Comparison of ENCODE assay signal across 34 cellular contexts in the genomic region with DNA sequence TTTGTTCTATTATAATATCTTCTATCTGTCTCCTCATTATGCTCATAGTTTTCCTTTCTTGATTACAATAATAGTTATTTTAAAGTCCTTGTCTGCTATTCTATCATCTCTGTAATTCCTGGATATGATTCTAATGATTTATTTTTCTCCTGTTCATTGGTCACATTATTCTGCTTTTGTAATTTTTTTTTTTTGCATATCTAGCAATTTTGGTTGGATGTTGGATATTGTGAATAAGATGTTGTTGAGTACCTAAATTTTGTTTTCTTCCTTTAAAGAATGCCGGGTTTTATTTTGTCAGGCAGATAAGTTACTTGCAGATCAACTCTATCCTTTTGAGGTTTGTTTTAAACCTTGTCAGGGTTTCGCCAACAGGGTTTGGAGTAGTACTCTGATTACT. TPM values are rescaled to one million over a fixed set of nuclear protein-coding genes. Genes with fewer than 3 reads are reported as not detected.
"Had no signal": no experiment of that assay in that cellular context is flagged by ENCODE, and none has a peak within 500 bp of the region (broad histone marks: within the 10 kb centered on the region; RNA-seq: fewer than 3 reads in every experiment).

No MANE protein-coding gene starts in this region.

- H3K4me3 ChIP-seq: adrenal gland, ascending aorta, body of pancreas, breast epithelium, cardiac muscle cell had no signal

- FAIRE-seq: astrocyte, bronchial epithelial cell had no signal

- H3K4me1 ChIP-seq: adrenal gland, ascending aorta, breast epithelium had no signal

- H3K27me3 ChIP-seq: adrenal gland, ascending aorta, body of pancreas, brain microvascular endothelial cell, breast epithelium, cardiac muscle cell had no signal

- H3K9me3 ChIP-seq: adrenal gland, ascending aorta, body of pancreas, breast epithelium had no signal

- ATAC-seq: activated naive CD4-positive, alpha-beta T cell treated with anti-CD3 and anti-CD28 coated beads, Interleukin-2, amount 50 U/mL, for 72 hours; activated naive CD8-positive, alpha-beta T cell treated with anti-CD3 and anti-CD28 coated beads, Interleukin-2, amount 50 U/mL, for 24 hours; activated T-cell treated with anti-CD3 and anti-CD28 coated beads, Interleukin-2, amount 50 U/mL, for 4 hours; activated T-cell treated with anti-CD3 and anti-CD28 coated beads, Interleukin-2, amount 50 U/mL, for 72 hours; activated T-helper 17 cell treated with anti-CD3 and anti-CD28 coated beads, Interleukin-2, amount 50 U/mL, for 72 hours; body of pancreas had no signal

- DNase-seq: activated effector memory CD4-positive, alpha-beta T cell treated with anti-CD3 and anti-CD28 coated beads, Interleukin-2, amount 50 U/mL, for 16 hours; activated effector memory CD4-positive, alpha-beta T cell treated with Interleukin-2 at 50 U/mL for 16 hours; activated gamma-delta T cell; activated gamma-delta T cell treated with Interleukin-2 at 50 U/mL for 16 hours; activated naive CD4-positive, alpha-beta T cell; activated naive CD4-positive, alpha-beta T cell treated with anti-CD3 and anti-CD28 coated beads for 36 hours; activated naive CD4-positive, alpha-beta T cell treated with anti-CD3 and anti-CD28 coated beads, Interleukin-2, amount 10 ng/mL, durations not matched to agents 7 days and 5 days; activated naive CD4-positive, alpha-beta T cell treated with anti-CD3 and anti-CD28 coated beads, Interleukin-2, amount 50 U/mL, for 16 hours; activated naive CD4-positive, alpha-beta T cell treated with Interleukin-2 at 50 U/mL for 16 hours; activated naive CD8-positive, alpha-beta T cell treated with anti-CD3 and anti-CD28 coated beads for 36 hours; activated naive CD8-positive, alpha-beta T cell treated with anti-CD3 and anti-CD28 coated beads, Interleukin-2, amount 10 ng/mL, durations not matched to agents 7 days and 5 days; activated naive CD8-positive, alpha-beta T cell treated with anti-CD3 and anti-CD28 coated beads, Interleukin-2, amount 50 U/mL, for 24 hours; activated T-cell treated with anti-CD3 and anti-CD28 coated beads, Interleukin-2, amount 50 U/mL, for 1 hour; activated T-cell treated with anti-CD3 and anti-CD28 coated beads, Interleukin-2, amount 50 U/mL, for 24 hours; activated T-cell treated with anti-CD3 and anti-CD28 coated beads, Interleukin-2, amount 50 U/mL, for 4 hours; activated T-cell treated with anti-CD3 and anti-CD28 coated beads, Interleukin-2, amount 50 U/mL, for 48 hours; activated T-cell treated with anti-CD3 and anti-CD28 coated beads, Interleukin-2, amount 50 U/mL, for 72 hours; adrenal gland; amniotic stem cell; amygdala; anterior cingulate cortex; aorta; body of pancreas; brain microvascular endothelial cell; caudate nucleus; central memory CD4-positive, alpha-beta T cell; cerebellar nuclear complex had no signal

- H3K27ac ChIP-seq: adrenal gland, ascending aorta, body of pancreas, brain microvascular endothelial cell, breast epithelium, cardiac muscle cell had no signal

- H3K36me3 ChIP-seq: adrenal gland, ascending aorta, brain microvascular endothelial cell, breast epithelium, cardiac muscle cell had no signal

RNA-seq across cellular contexts. Expression of a gene that starts 25.2 kb away (rescaled TPM):
- total RNA-seq: ascending aorta had no signal
